Comparison of ENCODE assay signal across 8 cellular contexts in genomic region chr17:82495844-82496528, GRCh38. TPM values are rescaled to one million over a fixed set of nuclear protein-coding genes. Genes with fewer than 3 reads are reported as not detected.
DNase-seq lines count a peak whose midpoint lies in the region; ATAC-seq, FAIRE-seq and TF ChIP-seq lines count a peak whose summit lies in the region.

No MANE protein-coding gene starts in this region.

- no peak for TF ChIP-seq EP300 in GM12878 (IDR thresholded peaks at IDR 0.05; ENCODE audit: borderline replicate concordance in 1 of 2, control insufficient read depth in 1 of 2, low read depth in 2 of 2, low read length in 2 of 2)

- no peaks in the 10 kb centered on the region for H3K9me3 Mint-ChIP-seq in CD8-positive, alpha-beta memory T cell
- no peaks in the 10 kb centered on the region for H3K9me3 Mint-ChIP-seq in nephron

- H3K4me1 Mint-ChIP-seq in CD8-positive, alpha-beta memory T cell, result peaks cover 17 to 36% (median 22%) of the 10 kb centered on the region in 3 donors
- H3K4me1 Mint-ChIP-seq in nephron, result peaks cover 12% of the 10 kb centered on the region

- no peaks in the 10 kb centered on the region for H3K27me3 ChIP-seq in CD8-positive, alpha-beta memory T cell (ENCODE audit: insufficient read depth, low read length, poor library complexity, severe bottlenecking)
- no peaks in the 10 kb centered on the region for H3K27me3 ChIP-seq in GM12878 (replicated peaks in 1 of 2; ENCODE audit: control insufficient read depth in 2 of 2, insufficient read depth in 2 of 2, low read length in 1 of 2)

- H3K4me1 ChIP-seq in CD8-positive, alpha-beta memory T cell (ENCODE audit: insufficient read depth, low read length), result peaks cover 11% of the 10 kb centered on the region
- H3K4me1 ChIP-seq in GM12878 (ENCODE audit: control insufficient read depth, insufficient read depth, low read length), result peaks cover 29% of the 10 kb centered on the region

- 79% methylated on average over 12 of the region's 12 CpGs for WGBS in GM12878 (ENCODE audit: insufficient coverage, insufficient replicate concordance, low lambda C conversion rate, missing lambda C conversion rate)

- TF ChIP-seq CTCF in GM12878 (IDR thresholded peaks at IDR 0.05 in 2 of 3, conservative IDR thresholded peaks at IDR 0.05 in 1 of 3; ENCODE audit: control insufficient read depth in 2 of 3, extremely low read depth in 1 of 3, insufficient read depth in 1 of 3, low read depth in 3 of 3, low read length in 3 of 3) (no peak), nephron (IDR thresholded peaks at IDR 0.05; ENCODE audit: unreplicated experiment in 3 of 3) (no peak)

- RAD21 ChIA-PET in GM12878 (lab: Charles Lee; ENCODE audit: unreplicated experiment), result interaction anchor here (0.8 to 3.3 kb wide), 9 partner anchors 9 to 58 kb away, joined by 3 to 9 read pairs (median 4); partner anchors contain the start of gene FOXK2

- no peak for FAIRE-seq in GM12878 (lab: Jason Lieb, UNC)

- TF ChIP-seq RAD21 in GM12878 (IDR thresholded peaks at IDR 0.05; ENCODE audit: insufficient read depth, low read depth, low read length), result no peak

- no peaks in the 10 kb centered on the region for H4K20me1 ChIP-seq in GM12878 (ENCODE audit: control insufficient read depth, insufficient read depth)

- no peaks in the 10 kb centered on the region for H3K9me3 ChIP-seq in CD8-positive, alpha-beta memory T cell (ENCODE audit: low read length)
- no peaks in the 10 kb centered on the region for H3K9me3 ChIP-seq in GM12878 (replicated peaks; ENCODE audit: control insufficient read depth, insufficient read depth, low read length)

- H2AFZ ChIP-seq in GM12878 (ENCODE audit: control insufficient read depth, low read depth, low read length), result no peak overlapping the region

- H3K4me3 Mint-ChIP-seq in CD8-positive, alpha-beta memory T cell, result peak overlapping the region; percentile 62 to 92 (median 76)
- peak overlapping the region; percentile 75 to 80 (median 77) for H3K4me3 Mint-ChIP-seq in nephron

- CTCF ChIA-PET in CD8-positive, alpha-beta memory T cell (lab: Charles Lee), result interaction anchor here (1.5 to 2.1 kb wide), 2 partner anchors 14 to 24 kb away, joined by 5 to 7 read pairs; partner anchors contain the start of gene FOXK2
- CTCF ChIA-PET in GM12878 (lab: Yijun Ruan, JAX), result interaction anchor here (0.6 to 2.6 kb wide), 10 partner anchors 9 to 58 kb away, joined by 3 to 26 read pairs (median 4); no protein-coding TSS in a partner anchor

- H3K79me2 ChIP-seq in GM12878 (ENCODE audit: control insufficient read depth, insufficient read depth, low read length), result no peaks in the 10 kb centered on the region

- H3K9ac ChIP-seq in GM12878 (ENCODE audit: control insufficient read depth, insufficient read depth, low read length), result no peak overlapping the region; the same call in 1 of the 2 replicates

- H3K36me3 ChIP-seq in CD8-positive, alpha-beta memory T cell (ENCODE audit: insufficient read depth, low read length), result no peaks in the 10 kb centered on the region
- no peaks in the 10 kb centered on the region for H3K36me3 ChIP-seq in GM12878 (ENCODE audit: control insufficient read depth in 2 of 2, insufficient read depth in 2 of 2, low read length in 1 of 2)

- SMC1A ChIA-PET in GM12878 (lab: Charles Lee; ENCODE audit: uncharacterized antibody, unreplicated experiment), result interaction anchor here (1.0 to 1.5 kb wide), 7 partner anchors 9 to 58 kb away, joined by 3 to 12 read pairs (median 4); partner anchors contain the start of gene CYBC1

- H3K36me3 Mint-ChIP-seq in CD8-positive, alpha-beta memory T cell, result peaks cover 0 to 3% (median 0%) of the 10 kb centered on the region in 3 donors
- H3K36me3 Mint-ChIP-seq in nephron (ENCODE audit: low read depth), result no peaks in the 10 kb centered on the region

- intact Hi-C loops in GM12878 (cut with micrococcal nuclease; ENCODE audit: unreplicated experiment), result no loop called here

- H3K4me2 ChIP-seq in GM12878 (ENCODE audit: control insufficient read depth, insufficient read depth), result peak overlapping the region; percentile 23

- TF ChIP-seq POLR2A in GM12878 (IDR thresholded peaks at IDR 0.05; ENCODE audit: low read depth, low read length), result no peak

- ATAC-seq in GM12878 (no peak), GM19467 (IDR thresholded peaks at IDR 0.05; ENCODE audit: unreplicated experiment) (no peak), HG03457 (IDR thresholded peaks at IDR 0.05; ENCODE audit: unreplicated experiment) (no peak), GM19035 (IDR thresholded peaks at IDR 0.05; ENCODE audit: unreplicated experiment) (no peak)

- H3K27ac ChIP-seq in CD8-positive, alpha-beta memory T cell (ENCODE audit: low read depth, low read length), result no peak overlapping the region
- no peak overlapping the region for H3K27ac ChIP-seq in GM12878 (ENCODE audit: control insufficient read depth, insufficient read depth)

- POLR2A ChIA-PET in CD8-positive, alpha-beta memory T cell (lab: Charles Lee), result interaction anchor here (1.3 to 2.5 kb wide), 3 partner anchors 23 to 38 kb away, joined by 3 to 11 read pairs (median 5); partner anchors contain the start of genes FOXK2 and NARF
- POLR2A ChIA-PET in GM12878 (lab: Charles Lee), result interaction anchor here (0.7 to 1.8 kb wide), 9 partner anchors 8 to 57 kb away, joined by 3 to 6 read pairs (median 3); partner anchors contain the start of gene FOXK2

- DNase-seq in CD8-positive, alpha-beta memory T cell, result no peak
- DNase-seq in LoVo (ENCODE audit: low spot score), result peak; percentile 72
- DNase-seq in GM12878 (ENCODE audit: low read depth, low spot score), result no peak
- DNase-seq in NCI-H524 (lab: John Stamatoyannopoulos, UW), result no peak

- H3K27ac Mint-ChIP-seq in CD8-positive, alpha-beta memory T cell, result peak overlapping the region; percentile 26 to 96 (median 82)
- no peak overlapping the region for H3K27ac Mint-ChIP-seq in nephron

- BruUV-seq in GM12878 (replicated peaks; lab: Mats Ljungman, UMichigan), result no TSS peak

- peak overlapping the region; percentile 66 for H3K4me3 ChIP-seq in CD8-positive, alpha-beta memory T cell (ENCODE audit: low read length)
- no peak overlapping the region for H3K4me3 ChIP-seq in GM12878

- peaks cover 0 to 8% of the 10 kb centered on the region in 2 donors for H3K27me3 Mint-ChIP-seq in CD8-positive, alpha-beta memory T cell
- peaks cover 8% of the 10 kb centered on the region for H3K27me3 Mint-ChIP-seq in nephron (ENCODE audit: low read depth)

- in situ Hi-C loops in GM12878 (cut with MboI), result no loop called here

RNA-seq across cellular contexts. Expression of gene FOXK2, which starts 23.5 kb away (rescaled TPM):
- total RNA-seq in CD8-positive, alpha-beta memory T cell, result 10 to 100 TPM; 63.9 to 71.2 TPM
- polyA plus RNA-seq in CD8-positive, alpha-beta memory T cell, result 8.2 TPM
- 85.5 and 97.1 TPM in 2 replicates for total RNA-seq in GM12878 (2013; cell fraction: nucleolus; rRNA removed)
- total RNA-seq in GM12878 (2014; rRNA removed), result 32.2 and 35.9 TPM in 2 replicates
- total RNA-seq in GM12878 (2014; rRNA removed; fragmentation: Illumina TruSeq; extraction: Trizol), result 32.3 and 32.9 TPM in 2 replicates
- total RNA-seq in GM12878 (2021), result 56.8 and 58.3 TPM in 2 replicates
- 10.7 TPM for polyA plus RNA-seq in GM12878 (2011; ENCODE audit: low read depth)
- 26.8 and 36.6 TPM in 2 replicates for polyA plus RNA-seq in GM12878 (2011; rRNA removed)
- polyA plus RNA-seq in GM12878 (2011; cell fraction: cytosol; rRNA removed), result 26.3 and 29.4 TPM in 2 replicates
- polyA plus RNA-seq in GM12878 (2011; cell fraction: nucleus; rRNA removed), result 32.3 and 46.0 TPM in 2 replicates
- polyA plus RNA-seq in GM12878 (2012), result 20.2 and 24.0 TPM in 2 replicates
- 23.0 and 39.7 TPM in 2 replicates for polyA plus RNA-seq in GM12878 (2014; fragmentation: Illumina TruSeq; extraction: Trizol)
- polyA plus RNA-seq in GM12878 (2014; fragmentation: Nextera tagmentation; extraction: Ambion mirVana), result 1 to 10 TPM; 2.4 to 3.8 TPM
- 38.3 and 42.3 TPM in 2 replicates for polyA plus RNA-seq in GM12878 (2014; rRNA removed)
- 1 to 10 TPM; 2.7 to 5.6 TPM for polyA plus RNA-seq in GM12878 (2016; fragmentation: Nextera tagmentation; extraction: Ambion mirVana)
- polyA minus RNA-seq in GM12878 (2011; rRNA and poly(A)+ RNA removed), result 27.4 and 46.1 TPM in 2 replicates
- polyA minus RNA-seq in GM12878 (2011; cell fraction: cytosol; rRNA and poly(A)+ RNA removed), result 31.4 and 38.8 TPM in 2 replicates
- polyA minus RNA-seq in GM12878 (2011; cell fraction: nucleus; rRNA and poly(A)+ RNA removed), result 23.0 and 45.1 TPM in 2 replicates

RNA-seq across cellular contexts. Expression of gene NARF, which starts 37.4 kb away (rescaled TPM):
- 10 to 100 TPM; 62.2 to 63.0 TPM for total RNA-seq in CD8-positive, alpha-beta memory T cell
- polyA plus RNA-seq in CD8-positive, alpha-beta memory T cell, result 95.3 TPM
- 167 and 178 TPM in 2 replicates for total RNA-seq in GM12878 (2013; cell fraction: nucleolus; rRNA removed)
- total RNA-seq in GM12878 (2014; rRNA removed), result 35.5 and 44.1 TPM in 2 replicates
- 29.2 and 29.4 TPM in 2 replicates for total RNA-seq in GM12878 (2014; rRNA removed; fragmentation: Illumina TruSeq; extraction: Trizol)
- total RNA-seq in GM12878 (2021), result 65.3 and 65.8 TPM in 2 replicates
- polyA plus RNA-seq in GM12878 (2011; ENCODE audit: low read depth), result 72.0 TPM
- 120 and 138 TPM in 2 replicates for polyA plus RNA-seq in GM12878 (2011; rRNA removed)
- polyA plus RNA-seq in GM12878 (2011; cell fraction: cytosol; rRNA removed), result 128 and 152 TPM in 2 replicates
- 170 and 183 TPM in 2 replicates for polyA plus RNA-seq in GM12878 (2011; cell fraction: nucleus; rRNA removed)
- 120 and 130 TPM in 2 replicates for polyA plus RNA-seq in GM12878 (2012)
- polyA plus RNA-seq in GM12878 (2014; fragmentation: Illumina TruSeq; extraction: Trizol), result 22.4 and 42.7 TPM in 2 replicates
- 10 to 100 TPM; 16.7 to 27.4 TPM for polyA plus RNA-seq in GM12878 (2014; fragmentation: Nextera tagmentation; extraction: Ambion mirVana)
- polyA plus RNA-seq in GM12878 (2014; rRNA removed), result 50.9 and 56.1 TPM in 2 replicates
- 100 to 1,000 TPM; 115 to 126 TPM for polyA plus RNA-seq in GM12878 (2016; fragmentation: Nextera tagmentation; extraction: Ambion mirVana)
- polyA minus RNA-seq in GM12878 (2011; rRNA and poly(A)+ RNA removed), result 81.9 and 82.4 TPM in 2 replicates
- 27.1 and 29.1 TPM in 2 replicates for polyA minus RNA-seq in GM12878 (2011; cell fraction: cytosol; rRNA and poly(A)+ RNA removed)
- polyA minus RNA-seq in GM12878 (2011; cell fraction: nucleus; rRNA and poly(A)+ RNA removed), result 29.7 and 37.7 TPM in 2 replicates

RNA-seq across cellular contexts. Expression of gene CYBC1, which starts 45.4 kb away (rescaled TPM):
- 100 to 1,000 TPM; 184 to 189 TPM for total RNA-seq in CD8-positive, alpha-beta memory T cell
- polyA plus RNA-seq in CD8-positive, alpha-beta memory T cell, result 175 TPM
- 374 and 423 TPM in 2 replicates for total RNA-seq in GM12878 (2013; cell fraction: nucleolus; rRNA removed)
- total RNA-seq in GM12878 (2014; rRNA removed) (119 and 141 TPM in 2 replicates), GM12878 (2014; rRNA removed; fragmentation: Illumina TruSeq; extraction: Trizol) (93.1 and 97.9 TPM in 2 replicates), GM12878 (2021) (156 and 159 TPM in 2 replicates)
- 98.7 TPM for polyA plus RNA-seq in GM12878 (2011; ENCODE audit: low read depth)
- polyA plus RNA-seq in GM12878 (2011; rRNA removed) (101 and 125 TPM in 2 replicates), GM12878 (2014; fragmentation: Illumina TruSeq; extraction: Trizol) (81.7 and 120 TPM in 2 replicates), GM12878 (2014; fragmentation: Nextera tagmentation; extraction: Ambion mirVana) (1 to 10 TPM; 4.2 to 8.5 TPM), GM12878 (2014; rRNA removed) (162 and 194 TPM in 2 replicates), GM12878 (2016; fragmentation: Nextera tagmentation; extraction: Ambion mirVana) (100 to 1,000 TPM; 150 to 157 TPM)
- polyA plus RNA-seq in GM12878 (2011; cell fraction: cytosol; rRNA removed), result 197 and 266 TPM in 2 replicates
- 419 and 530 TPM in 2 replicates for polyA plus RNA-seq in GM12878 (2011; cell fraction: nucleus; rRNA removed)
- 155 and 177 TPM in 2 replicates for polyA plus RNA-seq in GM12878 (2012)
- 79.4 and 160 TPM in 2 replicates for polyA minus RNA-seq in GM12878 (2011; rRNA and poly(A)+ RNA removed)
- 79.5 and 85.7 TPM in 2 replicates for polyA minus RNA-seq in GM12878 (2011; cell fraction: cytosol; rRNA and poly(A)+ RNA removed)
- 112 and 194 TPM in 2 replicates for polyA minus RNA-seq in GM12878 (2011; cell fraction: nucleus; rRNA and poly(A)+ RNA removed)

Comparison
In these comparisons a context has a peak if more than half of its experiments do, and no peak if none do; other contexts are left out.
1. H3K27ac Mint-ChIP-seq: peak in CD8-positive, alpha-beta memory T cell (8 of 8); none in nephron (0 of 3).